In the genomic region with DNA sequence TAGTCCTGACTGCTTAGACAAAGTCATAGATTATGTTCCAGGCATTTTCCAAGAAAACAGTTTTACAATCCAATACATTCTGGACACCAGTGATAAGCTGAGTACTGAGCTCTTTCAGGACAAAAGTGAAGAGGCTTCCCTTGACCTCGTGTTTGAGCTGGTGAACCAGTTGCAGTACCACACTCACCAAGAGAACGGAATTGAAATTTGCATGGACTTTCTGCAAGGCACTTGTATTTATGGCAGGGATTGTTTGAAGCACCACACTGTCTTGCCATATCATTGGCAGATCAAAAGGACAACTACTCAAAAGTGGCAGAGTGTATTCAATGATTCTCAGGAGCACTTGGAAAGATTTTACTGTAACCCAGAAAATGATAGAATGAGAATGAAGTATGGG, we compare ENCODE assay signal across 14 cellular contexts. TPM values are rescaled to one million over a fixed set of nuclear protein-coding genes. Genes with fewer than 3 reads are reported as not detected.
A peak's percentile ranks its signal among the peaks of the same experiment; 100 is the strongest.
DNase-seq lines count a peak whose midpoint lies in the region; ATAC-seq and TF ChIP-seq lines count a peak whose summit lies in the region.
"Had no signal": no experiment of that assay in that cellular context is flagged by ENCODE, and none has a peak within 500 bp of the region (broad histone marks: within the 10 kb centered on the region; RNA-seq: fewer than 3 reads in every experiment).

No MANE protein-coding gene starts in this region.

- H3K4me1 ChIP-seq in GM23248 (ENCODE audit: insufficient read depth), result peaks cover 61% of the 10 kb centered on the region
- peaks cover 42 to 43% of the 10 kb centered on the region in 2 donors for H3K4me1 ChIP-seq in naive thymus-derived CD4-positive, alpha-beta T cell (ENCODE audit: control insufficient read depth in 2 of 2, insufficient read depth in 2 of 2, low read length in 2 of 2)

- H3K4me1 Mint-ChIP-seq in T-helper 2 cell treated with Interferon-gamma antibody and Interleukin-4, amounts not matched to agents 5 μg/mL and 100 μg/mL, for 36 hours (ENCODE audit: low read depth), result peaks cover 62% of the 10 kb centered on the region
- H3K4me1 Mint-ChIP-seq in activated naive CD8-positive, alpha-beta T cell treated with anti-CD3 and anti-CD28 coated beads, Interleukin-2, amount 10 ng/mL, durations not matched to agents 7 days and 5 days, result peaks cover 65% of the 10 kb centered on the region
- H3K4me1 Mint-ChIP-seq in naive thymus-derived CD4-positive, alpha-beta T cell, result peaks cover 55 to 78% (median 73%) of the 10 kb centered on the region in 7 donors

- ATAC-seq in activated naive CD8-positive, alpha-beta T cell treated with anti-CD3 and anti-CD28 coated beads, Interleukin-2, amount 10 ng/mL, durations not matched to agents 7 days and 5 days (ENCODE audit: low read depth), result no peak
- ATAC-seq in naive thymus-derived CD4-positive, alpha-beta T cell, result no peak
- ATAC-seq in SK-N-SH treated with all-trans-retinoic acid at 6 μM for 48 hours, result no peak
- ATAC-seq: esophagus mucosa had no signal

- POLR2A ChIA-PET in activated naive CD8-positive, alpha-beta T cell treated with anti-CD3 and anti-CD28 coated beads, Interleukin-2, amount 10 ng/mL, durations not matched to agents 7 days and 5 days (lab: Charles Lee), result interaction anchor here (1.1 to 1.4 kb wide), 2 partner anchors 8 to 410 kb away, joined by 4 to 5 read pairs; no protein-coding TSS in a partner anchor
- POLR2A ChIA-PET in naive thymus-derived CD4-positive, alpha-beta T cell (lab: Charles Lee), result interaction anchor here (0.7 to 1.6 kb wide), 6 partner anchors 11 to 497 kb away, joined by 3 to 7 read pairs (median 3); partner anchors contain the start of genes CCNL1 and SSR3

- H2AFZ ChIP-seq in GM23248, result no peak overlapping the region
- H2AFZ ChIP-seq: neural progenitor cell had no signal

- CTCF ChIA-PET in naive thymus-derived CD4-positive, alpha-beta T cell (lab: Charles Lee), result interaction anchor here (0.8 to 1.3 kb wide), 3 partner anchors 19 to 459 kb away, joined by 3 read pairs; no protein-coding TSS in a partner anchor

- intact Hi-C loops in naive thymus-derived CD4-positive, alpha-beta T cell (cut with micrococcal nuclease), result loop anchor here in 1 of 2 donors (5.0 to 10.0 kb wide), 3 partner anchors 806 to 1967 kb away; partner anchors contain the start of genes GFM1, GMPS and SHOX2

- peak overlapping the region; percentile 96 for H3K27ac Mint-ChIP-seq in T-helper 2 cell treated with Interferon-gamma antibody and Interleukin-4, amounts not matched to agents 5 μg/mL and 100 μg/mL, for 36 hours
- H3K27ac Mint-ChIP-seq in activated naive CD8-positive, alpha-beta T cell treated with anti-CD3 and anti-CD28 coated beads, Interleukin-2, amount 10 ng/mL, durations not matched to agents 7 days and 5 days, result no peak overlapping the region
- H3K27ac Mint-ChIP-seq in naive thymus-derived CD4-positive, alpha-beta T cell, result peak overlapping the region in 3 of 9 donors; percentile 29 to 45 (median 35)
- H3K27ac Mint-ChIP-seq: neural progenitor cell had no signal

- H3K27ac ChIP-seq in GM23248, result peak overlapping the region; percentile 94
- no peak overlapping the region for H3K27ac ChIP-seq in naive thymus-derived CD4-positive, alpha-beta T cell (ENCODE audit: low read depth, low read length)
- H3K27ac ChIP-seq: neural progenitor cell had no signal

- no peaks in the 10 kb centered on the region for H3K9me3 ChIP-seq in GM23248 (ENCODE audit: low read depth)
- H3K9me3 ChIP-seq in naive thymus-derived CD4-positive, alpha-beta T cell (ENCODE audit: control insufficient read depth in 2 of 3, low read length in 3 of 3), result no peaks in the 10 kb centered on the region

- peaks cover 87% of the 10 kb centered on the region for H3K79me2 ChIP-seq in GM23248 (ENCODE audit: insufficient read depth)

- H3K9me3 Mint-ChIP-seq in T-helper 2 cell treated with Interferon-gamma antibody and Interleukin-4, amounts not matched to agents 5 μg/mL and 100 μg/mL, for 36 hours, result peaks cover 3% of the 10 kb centered on the region
- no peaks in the 10 kb centered on the region for H3K9me3 Mint-ChIP-seq in activated naive CD8-positive, alpha-beta T cell treated with anti-CD3 and anti-CD28 coated beads, Interleukin-2, amount 10 ng/mL, durations not matched to agents 7 days and 5 days
- no peaks in the 10 kb centered on the region for H3K9me3 Mint-ChIP-seq in naive thymus-derived CD4-positive, alpha-beta T cell
- H3K9me3 Mint-ChIP-seq: neural progenitor cell had no signal

- H3K27me3 Mint-ChIP-seq in T-helper 2 cell treated with Interferon-gamma antibody and Interleukin-4, amounts not matched to agents 5 μg/mL and 100 μg/mL, for 36 hours (ENCODE audit: low read depth), result no peaks in the 10 kb centered on the region
- no peaks in the 10 kb centered on the region for H3K27me3 Mint-ChIP-seq in activated naive CD8-positive, alpha-beta T cell treated with anti-CD3 and anti-CD28 coated beads, Interleukin-2, amount 10 ng/mL, durations not matched to agents 7 days and 5 days
- no peaks in the 10 kb centered on the region for H3K27me3 Mint-ChIP-seq in naive thymus-derived CD4-positive, alpha-beta T cell

- peak overlapping the region; percentile 99 for H3K4me3 ChIP-seq in GM23248
- no peak overlapping the region for H3K4me3 ChIP-seq in naive thymus-derived CD4-positive, alpha-beta T cell (ENCODE audit: low read length)
- H3K4me3 ChIP-seq: neural progenitor cell had no signal

- peak overlapping the region; percentile 98 for H3K9ac ChIP-seq in GM23248
- H3K9ac ChIP-seq: neural progenitor cell had no signal

- H3K4me3 Mint-ChIP-seq in T-helper 2 cell treated with Interferon-gamma antibody and Interleukin-4, amounts not matched to agents 5 μg/mL and 100 μg/mL, for 36 hours, result peak overlapping the region; percentile 92
- peak overlapping the region; percentile 92 for H3K4me3 Mint-ChIP-seq in activated naive CD8-positive, alpha-beta T cell treated with anti-CD3 and anti-CD28 coated beads, Interleukin-2, amount 10 ng/mL, durations not matched to agents 7 days and 5 days
- peak overlapping the region in 9 of 10 donors; percentile 25 to 98 (median 54) for H3K4me3 Mint-ChIP-seq in naive thymus-derived CD4-positive, alpha-beta T cell
- H3K4me3 Mint-ChIP-seq: neural progenitor cell had no signal

- H3K9me2 ChIP-seq in GM23248 (ENCODE audit: insufficient read depth), result no peaks in the 10 kb centered on the region

- H3K36me3 Mint-ChIP-seq in T-helper 2 cell treated with Interferon-gamma antibody and Interleukin-4, amounts not matched to agents 5 μg/mL and 100 μg/mL, for 36 hours (ENCODE audit: low read depth), result peaks cover 67% of the 10 kb centered on the region
- peaks cover 38% of the 10 kb centered on the region for H3K36me3 Mint-ChIP-seq in activated naive CD8-positive, alpha-beta T cell treated with anti-CD3 and anti-CD28 coated beads, Interleukin-2, amount 10 ng/mL, durations not matched to agents 7 days and 5 days
- peaks cover 8 to 56% (median 21%) of the 10 kb centered on the region in 5 donors for H3K36me3 Mint-ChIP-seq in naive thymus-derived CD4-positive, alpha-beta T cell

- 97 to 98% methylated on average over 2 of the region's 2 CpGs for WGBS in GM23248 (ENCODE audit: low coverage in 1 of 2, low lambda C conversion rate in 2 of 2, missing lambda C conversion rate in 2 of 2), 2 experiments

- peaks cover 29% of the 10 kb centered on the region for H4K20me1 ChIP-seq in GM23248 (ENCODE audit: insufficient read depth)

- no peaks in the 10 kb centered on the region for H3K27me3 ChIP-seq in GM23248 (replicated peaks; ENCODE audit: insufficient read depth)
- no peaks in the 10 kb centered on the region for H3K27me3 ChIP-seq in naive thymus-derived CD4-positive, alpha-beta T cell (ENCODE audit: control insufficient read depth in 2 of 2, insufficient read depth in 2 of 2, low read length in 2 of 2)

- H3K36me3 ChIP-seq in GM23248 (ENCODE audit: low read depth), result peaks cover 54% of the 10 kb centered on the region
- H3K36me3 ChIP-seq in naive thymus-derived CD4-positive, alpha-beta T cell (ENCODE audit: control insufficient read depth in 2 of 3, insufficient read depth in 3 of 3, low read length in 3 of 3), result peaks cover 0 to 13% (median 9%) of the 10 kb centered on the region in 3 experiments

- peaks cover 76% of the 10 kb centered on the region for H3F3A ChIP-seq in GM23248 (ENCODE audit: insufficient read depth)

- peak overlapping the region; percentile 85 for H3K4me2 ChIP-seq in GM23248 (ENCODE audit: unreplicated experiment)
- H3K4me2 ChIP-seq: neural progenitor cell had no signal

- DNase-seq in T-helper 2 cell treated with Interferon-gamma antibody and Interleukin-4, amounts not matched to agents 5 μg/mL and 100 μg/mL, for 36 hours (ENCODE audit: low spot score), result no peak
- DNase-seq in T-helper 2 cell (no peak), GM23248 (no peak), NCI-H1105 (lab: John Stamatoyannopoulos, UW) (no peak), cerebellar nuclear complex (lab: John Stamatoyannopoulos, UW) (no peak)
- DNase-seq in activated naive CD8-positive, alpha-beta T cell treated with anti-CD3 and anti-CD28 coated beads, Interleukin-2, amount 10 ng/mL, durations not matched to agents 7 days and 5 days, result no peak
- no peak for DNase-seq in naive thymus-derived CD4-positive, alpha-beta T cell
- DNase-seq: islet precursor cell; NCI-H1436 treated with DMSO at 0.1 percent for 48 hours; NCI-H774; stimulated activated CD4-positive, alpha-beta T cell treated with anti-CD3 and anti-CD28 coated beads, Interleukin-2, amount 100 ng/mL, for 48 hours had no signal

- in situ Hi-C loops in GM23248 (cut with MboI), result loop anchor here (10.0 kb wide), 1 partner anchor 523 kb away; no protein-coding TSS in a partner anchor

TF ChIP-seq in SK-N-SH treated with all-trans-retinoic acid at 6 μM for 48 hours, 23 proteins besides CTCF, POLR2A, EP300 and RAD21 (continues in another document):
- TF ChIP-seq ZFP3 (CRISPR knock-in tag; IDR thresholded peaks at IDR 0.05) (no peak), ARNTL (CRISPR knock-in tag; IDR thresholded peaks at IDR 0.05; ENCODE audit: borderline replicate concordance, low read depth) (no peak), RARB (CRISPR knock-in tag; IDR thresholded peaks at IDR 0.05) (no peak), ZC3H10 (CRISPR knock-in tag; IDR thresholded peaks at IDR 0.05) (no peak)

RNA-seq across cellular contexts. Expression of gene TIPARP, which starts 3.8 kb away (rescaled TPM):
- total RNA-seq in GM23248 (2014; rRNA removed; shearing (Covaris generic)), result 89.5 and 103 TPM in 2 replicates
- polyA plus RNA-seq in GM23248 (2016; fragmentation: Nextera tagmentation; extraction: Ambion mirVana), result 35.1 and 39.7 TPM in 2 replicates
- total RNA-seq in activated naive CD8-positive, alpha-beta T cell treated with anti-CD3 and anti-CD28 coated beads, Interleukin-2, amount 10 ng/mL, durations not matched to agents 7 days and 5 days, result 10 to 100 TPM; 50.9 to 59.9 TPM
- 10 to 100 TPM; 59.2 to 66.6 (median 64.3) TPM for total RNA-seq in naive thymus-derived CD4-positive, alpha-beta T cell
- polyA plus RNA-seq in naive thymus-derived CD4-positive, alpha-beta T cell, result 1 to 10 TPM; 4.2 to 8.4 TPM
